2 cellular contexts compared by ENCODE assay signal in the genomic region with DNA sequence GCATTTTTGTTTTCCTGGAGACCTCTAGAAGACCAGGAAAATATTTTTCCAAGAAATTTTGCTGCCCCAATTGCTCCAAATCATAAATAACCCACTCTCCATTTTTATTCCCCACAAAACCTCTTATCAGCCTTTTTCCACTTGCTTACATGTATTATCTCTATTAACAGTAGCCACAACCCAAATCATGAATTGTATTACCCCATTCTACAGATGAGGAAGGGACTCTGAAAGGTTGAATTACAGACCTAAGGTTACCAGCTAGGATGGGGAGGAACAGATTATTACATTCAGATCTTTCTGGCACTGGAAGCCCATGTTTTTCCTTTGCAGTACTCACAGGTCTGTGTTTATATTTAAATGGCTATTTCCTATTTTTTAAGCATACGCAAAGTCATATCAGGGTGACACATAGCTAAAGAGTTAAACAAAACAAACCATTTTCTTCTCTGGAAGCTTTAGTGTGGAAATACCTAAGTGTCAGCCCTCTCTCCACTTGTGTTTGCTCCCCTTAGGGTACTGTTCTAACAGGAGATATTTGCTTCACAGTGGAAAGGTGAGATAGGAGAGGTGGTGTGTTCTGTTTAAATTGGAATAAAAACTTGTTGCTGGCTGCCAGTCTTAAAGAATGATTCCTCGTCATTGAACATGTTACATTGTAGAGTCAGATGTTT.
A peak's percentile ranks its signal among the peaks of the same experiment; 100 is the strongest.
TF ChIP-seq lines count a peak whose summit lies in the region.

No MANE protein-coding gene starts in this region.

TF ChIP-seq in IMR-90, 13 proteins besides CTCF, POLR2A, EP300 and RAD21:
- TF ChIP-seq FOS (IDR thresholded peaks at IDR 0.05; ENCODE audit: low read depth, low read length) (no peak), RCOR1 (IDR thresholded peaks at IDR 0.05; ENCODE audit: insufficient replicate concordance, low read length) (no peak), RFX5 (IDR thresholded peaks at IDR 0.05; ENCODE audit: low read depth, low read length) (no peak), BHLHE40 (IDR thresholded peaks at IDR 0.05; ENCODE audit: low read depth, low read length) (no peak), SMC3 (IDR thresholded peaks at IDR 0.05; ENCODE audit: low read depth, low read length) (no peak)

TF ChIP-seq in K562, 482 proteins besides CTCF, POLR2A, EP300 and RAD21:
- TF ChIP-seq CREM (IDR thresholded peaks at IDR 0.05; ENCODE audit: low read depth) (no peak), CBFA2T3 (IDR thresholded peaks at IDR 0.05) (peak; percentile 25; the same call in 1 of the 2 replicates), GTF2E2 (tag; IDR thresholded peaks at IDR 0.05) (0 out of 2 replicates have a peak, but pooled peaks have one; percentile 42), ESRRA (IDR thresholded peaks at IDR 0.05; ENCODE audit: borderline replicate concordance, low read depth) (peak; percentile 52; the same call in 1 of the 2 replicates)
